Comparison of ENCODE assay signal across 8 cellular contexts in the genomic region with DNA sequence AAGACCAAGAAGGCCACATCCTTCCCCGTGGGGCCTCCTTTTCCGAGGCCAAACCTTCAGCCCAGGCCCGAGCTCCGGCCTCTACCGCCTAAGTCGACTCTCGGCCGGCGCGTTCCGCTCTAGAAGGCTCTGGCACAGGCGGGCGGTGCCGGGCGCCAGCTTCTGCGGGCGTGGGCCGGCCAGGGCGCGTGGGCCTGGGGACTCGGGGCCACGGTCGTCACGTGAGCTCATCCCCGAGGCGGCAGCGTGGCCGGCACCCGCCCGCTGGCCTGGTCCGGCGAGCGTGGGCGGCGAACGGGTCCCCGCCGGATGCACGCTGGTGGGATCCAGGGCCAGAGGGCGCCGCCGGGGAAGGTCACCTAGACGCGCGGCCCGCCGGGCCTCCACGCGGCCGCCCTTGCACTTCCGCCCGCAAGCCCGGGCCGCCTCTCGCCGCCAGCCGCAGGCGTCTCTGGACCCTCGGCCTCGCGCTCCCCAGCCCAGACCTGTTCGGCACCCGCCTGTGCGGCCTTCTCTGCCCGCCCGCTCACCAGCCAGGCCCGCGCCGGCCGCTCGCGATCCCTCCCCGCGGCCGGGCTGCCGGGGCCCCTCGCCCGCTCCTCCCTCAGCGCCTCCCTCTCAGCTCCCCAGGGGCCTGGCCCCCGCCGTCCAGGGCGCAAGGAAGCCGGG. TPM values are rescaled to one million over a fixed set of nuclear protein-coding genes. Genes with fewer than 3 reads are reported as not detected.
DNase-seq lines count a peak whose midpoint lies in the region; ATAC-seq and TF ChIP-seq lines count a peak whose summit lies in the region.

No MANE protein-coding gene starts in this region.

- H3K9me3 Mint-ChIP-seq in activated naive CD8-positive, alpha-beta T cell treated with anti-CD3 and anti-CD28 coated beads, Interleukin-2, amount 50 U/mL, for 24 hours: no peaks in the 10 kb centered on the region

- peak overlapping the region; percentile 99 to 100 for H3K27ac ChIP-seq in right atrium auricular region
- peak overlapping the region; percentile 99 for H3K27ac ChIP-seq in psoas muscle

- H3K27me3 ChIP-seq in right atrium auricular region: no peaks in the 10 kb centered on the region
- no peaks in the 10 kb centered on the region for H3K27me3 ChIP-seq in psoas muscle (ENCODE audit: insufficient read depth in 3 of 3, low read length in 2 of 3)

- H3K4me1 Mint-ChIP-seq in activated naive CD8-positive, alpha-beta T cell treated with anti-CD3 and anti-CD28 coated beads, Interleukin-2, amount 50 U/mL, for 24 hours: peaks cover 57% of the 10 kb centered on the region

- DNase-seq in NCI-H748 (lab: John Stamatoyannopoulos, UW; ENCODE audit: unreplicated experiment) (peak; percentile 67), NCI-H748 treated with DMSO at 0.1 percent for 48 hours (lab: John Stamatoyannopoulos, UW) (no peak), RKO (ENCODE audit: low spot score) (peak; percentile 68), right atrium auricular region (ENCODE audit: low spot score) (peak; percentile 74), psoas muscle (peak; percentile 83), DMS79 treated with DMSO at 0.1 percent for 48 hours (lab: John Stamatoyannopoulos, UW) (no peak)
- DNase-seq in activated naive CD8-positive, alpha-beta T cell treated with anti-CD3 and anti-CD28 coated beads, Interleukin-2, amount 50 U/mL, for 24 hours: peak; percentile 64

- WGBS in psoas muscle, 3 donors: 0 to 1% (median 0%) methylated on average over 62 to 83 of the region's 83 CpGs

- H3K4me1 ChIP-seq in right atrium auricular region: peaks cover 0 to 57% of the 10 kb centered on the region in 2 donors
- peaks cover 50% of the 10 kb centered on the region for H3K4me1 ChIP-seq in psoas muscle

- H3K36me3 ChIP-seq in right atrium auricular region (peaks cover 12% of the 10 kb centered on the region), psoas muscle (ENCODE audit: insufficient read depth in 1 of 2, low read depth in 1 of 2) (peaks cover 0 to 14% of the 10 kb centered on the region in 2 donors)

- H3K4me3 Mint-ChIP-seq in activated naive CD8-positive, alpha-beta T cell treated with anti-CD3 and anti-CD28 coated beads, Interleukin-2, amount 50 U/mL, for 24 hours: peak overlapping the region; percentile 94

- peak; percentile 31 for ATAC-seq in HG02884 (IDR thresholded peaks at IDR 0.05; ENCODE audit: unreplicated experiment)
- ATAC-seq in activated naive CD8-positive, alpha-beta T cell treated with anti-CD3 and anti-CD28 coated beads, Interleukin-2, amount 50 U/mL, for 24 hours: peak; percentile 5
- ATAC-seq in psoas muscle: peak; percentile 37 to 48 (median 42)

- TF ChIP-seq CTCF in right atrium auricular region (IDR thresholded peaks at IDR 0.05): no peak
- TF ChIP-seq CTCF in psoas muscle (IDR thresholded peaks at IDR 0.05): no peak

- no peaks in the 10 kb centered on the region for H3K27me3 Mint-ChIP-seq in activated naive CD8-positive, alpha-beta T cell treated with anti-CD3 and anti-CD28 coated beads, Interleukin-2, amount 50 U/mL, for 24 hours

- peak overlapping the region; percentile 99 for H3K27ac Mint-ChIP-seq in activated naive CD8-positive, alpha-beta T cell treated with anti-CD3 and anti-CD28 coated beads, Interleukin-2, amount 50 U/mL, for 24 hours

- H3K9me3 ChIP-seq in right atrium auricular region (no peaks in the 10 kb centered on the region), psoas muscle (no peaks in the 10 kb centered on the region)

- peaks cover 42% of the 10 kb centered on the region for H3K36me3 Mint-ChIP-seq in activated naive CD8-positive, alpha-beta T cell treated with anti-CD3 and anti-CD28 coated beads, Interleukin-2, amount 50 U/mL, for 24 hours (ENCODE audit: low read depth)

- H3K4me3 ChIP-seq in right atrium auricular region (peak overlapping the region; percentile 90 to 93), psoas muscle (peak overlapping the region; percentile 90)

- intact Hi-C loops in psoas muscle (cut with DNase I): no loop called here

RNA-seq across cellular contexts. Expression of gene VDAC1, which starts 0.7 kb away (rescaled TPM):
- total RNA-seq in right atrium auricular region (100 to 1,000 TPM; 263 to 394 TPM), psoas muscle (100 to 1,000 TPM; 389 to 592 (median 473) TPM)
- polyA plus RNA-seq in psoas muscle: 100 to 1,000 TPM; 525 to 576 (median 529) TPM

RNA-seq across cellular contexts. Expression of gene C5orf15, which starts 35.7 kb away (rescaled TPM):
- total RNA-seq in right atrium auricular region (10 to 100 TPM; 32.6 to 59.8 TPM), psoas muscle (10 to 100 TPM; 12.7 to 16.0 (median 13.4) TPM)
- 10 to 100 TPM; 13.2 to 29.8 (median 22.9) TPM for polyA plus RNA-seq in psoas muscle

Comparison
In these comparisons a context has a peak if more than half of its experiments do, and no peak if none do; other contexts are left out.
1. DNase-seq: peak in NCI-H748 (single experiment), RKO (single experiment), activated naive CD8-positive, alpha-beta T cell treated with anti-CD3 and anti-CD28 coated beads, Interleukin-2, amount 50 U/mL, for 24 hours (single experiment), right atrium auricular region (single experiment) and psoas muscle (2 of 2); none in NCI-H748 treated with DMSO at 0.1 percent for 48 hours (single experiment) and DMS79 treated with DMSO at 0.1 percent for 48 hours (single experiment).
2. Peak in every context shown above with its lines, with median percentiles within 50 percentile points of each other: ATAC-seq.